8 cellular contexts compared by ENCODE assay signal in genomic region chr17:60036796-60037677, GRCh38. TPM values are rescaled to one million over a fixed set of nuclear protein-coding genes. Genes with fewer than 3 reads are reported as not detected.
DNase-seq lines count a peak whose midpoint lies in the region; ATAC-seq lines count a peak whose summit lies in the region.

No MANE protein-coding gene starts in this region.

- H3K27ac ChIP-seq in CD4-positive, CD25-positive, alpha-beta regulatory T cell (ENCODE audit: insufficient read depth, low read length, poor library complexity, severe bottlenecking): no peak overlapping the region
- H3K27ac ChIP-seq in aorta (ENCODE audit: low read depth in 1 of 2, low read length in 2 of 2): no peak overlapping the region

- peaks cover 1% of the 10 kb centered on the region for H3K36me3 ChIP-seq in CD4-positive, CD25-positive, alpha-beta regulatory T cell (ENCODE audit: control insufficient read depth, insufficient read depth, low read length)
- peaks cover 0 to under 1% of the 10 kb centered on the region in 2 donors for H3K36me3 ChIP-seq in aorta (ENCODE audit: control insufficient read depth in 1 of 2, insufficient read depth in 2 of 2, low read length in 1 of 2)

- no peak overlapping the region for H3K4me3 Mint-ChIP-seq in CD4-positive, CD25-positive, alpha-beta regulatory T cell

- H3K4me1 ChIP-seq in CD4-positive, CD25-positive, alpha-beta regulatory T cell (ENCODE audit: control insufficient read depth, insufficient read depth, low read length, poor library complexity, severe bottlenecking): peaks cover 3% of the 10 kb centered on the region
- H3K4me1 ChIP-seq in aorta (ENCODE audit: control insufficient read depth in 1 of 2, insufficient read depth in 2 of 2, low read length in 2 of 2): peaks cover 0 to 2% of the 10 kb centered on the region in 2 donors

- H3K36me3 Mint-ChIP-seq in CD4-positive, CD25-positive, alpha-beta regulatory T cell: peaks cover 2% of the 10 kb centered on the region

- no peak overlapping the region for H3K4me3 ChIP-seq in CD4-positive, CD25-positive, alpha-beta regulatory T cell (ENCODE audit: low read depth, low read length)
- H3K4me3 ChIP-seq in aorta (ENCODE audit: low read length in 2 of 2): no peak overlapping the region

- H3K9me3 Mint-ChIP-seq in CD4-positive, CD25-positive, alpha-beta regulatory T cell: no peaks in the 10 kb centered on the region

- DNase-seq in CD4-positive, CD25-positive, alpha-beta regulatory T cell: peak; percentile 51 to 81 (median 69)
- DNase-seq in NCI-H1092 treated with DMSO at 0.1 percent for 48 hours (lab: John Stamatoyannopoulos, UW): peak; percentile 60
- DNase-seq in SW480 (ENCODE audit: low spot score): peak; percentile 90
- DNase-seq in activated naive CD8-positive, alpha-beta T cell treated with anti-CD3 and anti-CD28 coated beads, Interleukin-2, amount 50 U/mL, for 16 hours (ENCODE audit: low read depth, low spot score): peak; percentile 27
- DNase-seq in left cardiac atrium: peak; percentile 69
- DNase-seq in putamen (ENCODE audit: low spot score): peak; percentile 21
- DNase-seq in aorta: peak; percentile 66 to 88

- 24% methylated on average over 20 of the region's 20 CpGs for WGBS in aorta, 2 donors

- no peaks in the 10 kb centered on the region for H3K9me3 ChIP-seq in CD4-positive, CD25-positive, alpha-beta regulatory T cell (ENCODE audit: control insufficient read depth in 2 of 2, low read length in 2 of 2)
- no peaks in the 10 kb centered on the region for H3K9me3 ChIP-seq in aorta (ENCODE audit: control insufficient read depth, low read length)

- peaks cover 23% of the 10 kb centered on the region for H3K27me3 Mint-ChIP-seq in CD4-positive, CD25-positive, alpha-beta regulatory T cell

- ATAC-seq in CD4-positive, CD25-positive, alpha-beta regulatory T cell (ENCODE audit: low read depth in 2 of 2): peak; percentile 89 to 91
- ATAC-seq in GM21576 (IDR thresholded peaks at IDR 0.05; ENCODE audit: unreplicated experiment) (peak; percentile 75), left cardiac atrium (peak; percentile 88), aorta (ENCODE audit: low FRiP score) (peak; percentile 88)

- no peak overlapping the region for H3K27ac Mint-ChIP-seq in CD4-positive, CD25-positive, alpha-beta regulatory T cell

- intact Hi-C loops in left cardiac atrium (cut with DNase I) (loop anchor here (5.0 to 10.0 kb wide), 2 partner anchors 122 to 395 kb away; no protein-coding TSS in a partner anchor), aorta (cut with DNase I) (loop anchor here (5.0 kb wide), 2 partner anchors 120 to 125 kb away; no protein-coding TSS in a partner anchor)

- peaks cover 0 to 6% (median 2%) of the 10 kb centered on the region in 4 donors for H3K4me1 Mint-ChIP-seq in CD4-positive, CD25-positive, alpha-beta regulatory T cell

- H3K27me3 ChIP-seq in CD4-positive, CD25-positive, alpha-beta regulatory T cell (ENCODE audit: control insufficient read depth, insufficient read depth, low read length): peaks cover 8% of the 10 kb centered on the region
- H3K27me3 ChIP-seq in aorta (ENCODE audit: control insufficient read depth in 1 of 2, insufficient read depth in 2 of 2, low read length in 1 of 2): peaks cover 0 to 3% of the 10 kb centered on the region in 2 donors

RNA-seq across cellular contexts. Expression of gene HEATR6, which starts 41.7 kb away (rescaled TPM):
- 17.0 TPM for total RNA-seq in CD4-positive, CD25-positive, alpha-beta regulatory T cell
- 10 to 100 TPM in 2 of 4 donors, 1 to 10 TPM in 2; 7.8 to 12.3 (median 9.3) TPM for polyA plus RNA-seq in CD4-positive, CD25-positive, alpha-beta regulatory T cell
- total RNA-seq in left cardiac atrium (10 to 100 TPM; 11.9 to 13.3 TPM), aorta (10 to 100 TPM; 14.0 to 16.4 TPM)
- polyA plus RNA-seq in aorta: 1 to 10 TPM; 2.5 to 6.4 TPM

Comparison
In these comparisons a context has a peak if more than half of its experiments do, and no peak if none do; other contexts are left out.
1. DNase-seq: peak in every context shown above with its lines; median percentile 90 in SW480; 77 in aorta; 69 in CD4-positive, CD25-positive, alpha-beta regulatory T cell; 69 in left cardiac atrium; 60 in NCI-H1092 treated with DMSO at 0.1 percent for 48 hours; 27 in activated naive CD8-positive, alpha-beta T cell treated with anti-CD3 and anti-CD28 coated beads, Interleukin-2, amount 50 U/mL, for 16 hours; 21 in putamen.